8 cellular contexts compared by ENCODE assay signal in genomic region chr16:31875112-31875803, GRCh38. TPM values are rescaled to one million over a fixed set of nuclear protein-coding genes. Genes with fewer than 3 reads are reported as not detected.
DNase-seq lines count a peak whose midpoint lies in the region; ATAC-seq and TF ChIP-seq lines count a peak whose summit lies in the region.

No MANE protein-coding gene starts in this region.

- peak overlapping the region; percentile 87 to 98 (median 95) for H3K27ac Mint-ChIP-seq in CD4-positive, alpha-beta memory T cell
- peak overlapping the region; percentile 92 for H3K27ac Mint-ChIP-seq in chondrocyte (ENCODE audit: unreplicated experiment)
- H3K27ac Mint-ChIP-seq in natural killer cell = peak overlapping the region; percentile 92 to 94

- peak in 1 of 5 donors; percentile 71 for DNase-seq in CD4-positive, alpha-beta memory T cell
- DNase-seq in M059J (ENCODE audit: low read depth) = peak; percentile 79
- no peak for DNase-seq in chondrocyte (ENCODE audit: low spot score)
- DNase-seq in natural killer cell = no peak
- no peak for DNase-seq in LoVo (ENCODE audit: low spot score)
- DNase-seq in KBM-7 = no peak

- in situ Hi-C loops in KBM-7 (cut with MboI; ENCODE audit: low pct_unique_long_range_greater_than_20kb, low sequenced_read_pairs) = no loop called here

- TF ChIP-seq CTCF in chondrocyte (IDR thresholded peaks at IDR 0.05) (no peak), natural killer cell (IDR thresholded peaks at IDR 0.05) (no peak)

- no peaks in the 10 kb centered on the region for H3K9me3 ChIP-seq in CD4-positive, alpha-beta memory T cell (ENCODE audit: control insufficient read depth in 1 of 2, low read length in 2 of 2)

- POLR2A ChIA-PET in CD4-positive, alpha-beta memory T cell (lab: Charles Lee; ENCODE audit: partially characterized antibody) = no interaction called here

- peak overlapping the region; percentile 97 for H3K27ac ChIP-seq in CD4-positive, alpha-beta memory T cell (ENCODE audit: low read depth, low read length)

- intact Hi-C loops in CD4-positive, alpha-beta memory T cell (cut with micrococcal nuclease) = no loop called here
- intact Hi-C loops in natural killer cell (cut with micrococcal nuclease) = loop anchor here (10.0 kb wide), 1 partner anchor 90 kb away; no protein-coding TSS in a partner anchor

- peaks cover 66 to 91% (median 75%) of the 10 kb centered on the region in 4 donors for H3K4me1 Mint-ChIP-seq in CD4-positive, alpha-beta memory T cell
- H3K4me1 Mint-ChIP-seq in chondrocyte (ENCODE audit: low read depth) (peaks cover 49% of the 10 kb centered on the region), natural killer cell (peaks cover 62 to 66% of the 10 kb centered on the region in 2 donors)

- H3K9me3 Mint-ChIP-seq in CD4-positive, alpha-beta memory T cell = no peaks in the 10 kb centered on the region
- H3K9me3 Mint-ChIP-seq in chondrocyte (ENCODE audit: low read depth) (no peaks in the 10 kb centered on the region), natural killer cell (no peaks in the 10 kb centered on the region)

- CTCF ChIA-PET in CD4-positive, alpha-beta memory T cell (lab: Charles Lee; ENCODE audit: partially characterized antibody) = interaction anchor here (1.0 to 3.6 kb wide), 2 partner anchors 14 to 416 kb away, joined by 5 to 18 read pairs; partner anchors contain the start of gene ARMC5

- ATAC-seq in natural killer cell = no peak
- ATAC-seq in GM19463 (IDR thresholded peaks at IDR 0.05; ENCODE audit: unreplicated experiment) = no peak
- no peak for ATAC-seq in HG03045 (IDR thresholded peaks at IDR 0.05; ENCODE audit: unreplicated experiment)

- no peaks in the 10 kb centered on the region for H3K36me3 ChIP-seq in CD4-positive, alpha-beta memory T cell (ENCODE audit: insufficient read depth, low read length)

- peak overlapping the region; percentile 91 to 98 (median 95) for H3K4me3 Mint-ChIP-seq in CD4-positive, alpha-beta memory T cell
- H3K4me3 Mint-ChIP-seq in chondrocyte (ENCODE audit: unreplicated experiment) (peak overlapping the region; percentile 89), natural killer cell (peak overlapping the region; percentile 91)

- peaks cover 85% of the 10 kb centered on the region for H3K4me1 ChIP-seq in CD4-positive, alpha-beta memory T cell (ENCODE audit: insufficient read depth, low read length)

- H3K36me3 Mint-ChIP-seq in CD4-positive, alpha-beta memory T cell = peaks cover 13 to 51% of the 10 kb centered on the region in 2 donors
- H3K36me3 Mint-ChIP-seq in chondrocyte (ENCODE audit: low read depth) = peaks cover 2% of the 10 kb centered on the region
- H3K36me3 Mint-ChIP-seq in natural killer cell = no peaks in the 10 kb centered on the region

- no peaks in the 10 kb centered on the region for H3K27me3 Mint-ChIP-seq in CD4-positive, alpha-beta memory T cell
- H3K27me3 Mint-ChIP-seq in chondrocyte (ENCODE audit: low read depth) (no peaks in the 10 kb centered on the region), natural killer cell (ENCODE audit: low read depth in 2 of 2) (no peaks in the 10 kb centered on the region)

- peak overlapping the region; percentile 79 to 82 for H3K4me3 ChIP-seq in CD4-positive, alpha-beta memory T cell (ENCODE audit: low read length in 2 of 2)

- no peaks in the 10 kb centered on the region for H3K27me3 ChIP-seq in CD4-positive, alpha-beta memory T cell (ENCODE audit: insufficient read depth, low read length)

RNA-seq across cellular contexts. Expression of gene ZNF267, which starts 1.7 kb away (rescaled TPM):
- total RNA-seq in CD4-positive, alpha-beta memory T cell = 10 to 100 TPM; 47.4 to 51.9 TPM
- 10 to 100 TPM; 12.4 to 17.3 TPM for polyA plus RNA-seq in CD4-positive, alpha-beta memory T cell
- total RNA-seq in M059J (2014; rRNA removed; shearing (Covaris generic)) = 11.4 and 23.2 TPM in 2 replicates
- total RNA-seq in chondrocyte (5.0 to 7.6 TPM (median 5.6 TPM) in 3 replicates), natural killer cell (10 to 100 TPM; 45.0 to 56.6 (median 52.8) TPM)
